Comparison of ENCODE assay signal across 9 cellular contexts in the genomic region with DNA sequence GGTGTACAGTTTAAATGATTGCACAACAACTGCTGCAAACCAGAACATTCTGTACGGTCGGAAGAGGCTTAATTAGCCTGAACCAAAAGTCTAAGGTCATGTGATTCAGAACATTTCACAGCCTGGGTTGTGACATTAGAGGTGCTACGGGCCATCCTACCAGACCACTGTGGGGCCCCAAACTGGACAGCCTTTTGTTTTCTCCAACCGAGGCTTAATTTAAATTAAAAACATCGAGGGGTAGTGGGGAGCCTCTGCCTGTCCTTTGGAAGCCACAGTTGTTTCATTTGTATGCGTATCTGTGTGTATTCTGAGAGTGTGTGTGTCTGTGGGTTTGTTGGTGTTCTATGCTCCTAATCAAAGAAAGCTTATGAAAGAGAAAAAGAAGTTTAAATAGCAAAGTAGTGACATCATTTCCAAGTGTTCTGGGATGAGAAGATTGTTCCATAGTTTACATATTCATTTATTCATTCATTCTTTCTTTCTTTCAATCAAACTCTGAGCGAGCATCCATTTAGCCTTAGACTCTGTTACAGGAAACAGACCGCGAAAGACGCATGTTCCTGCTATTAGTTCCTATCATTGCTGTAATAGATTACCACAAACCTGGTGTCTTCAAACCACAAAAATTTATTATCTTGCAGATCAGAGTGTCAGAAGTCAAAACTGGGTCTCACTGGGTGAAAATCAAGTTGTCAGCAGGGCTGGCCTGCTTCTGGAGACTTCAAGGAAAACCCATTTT.
DNase-seq lines count a peak whose midpoint lies in the region; ATAC-seq and TF ChIP-seq lines count a peak whose summit lies in the region.
"Had no signal": no experiment of that assay in that cellular context is flagged by ENCODE, and none has a peak within 500 bp of the region (broad histone marks: within the 10 kb centered on the region; RNA-seq: fewer than 3 reads in every experiment).

No MANE protein-coding gene starts in this region.

- 59% methylated on average over 10 of the region's 10 CpGs for WGBS in prostate gland

- H3K9ac ChIP-seq in DND-41 (ENCODE audit: low read depth, low read length) (no peak overlapping the region), fibroblast of lung (ENCODE audit: insufficient read depth, low read length) (no peak overlapping the region)

- H3K27me3 ChIP-seq in DND-41 (ENCODE audit: insufficient read depth, low read length, poor library complexity) (peaks cover 5% of the 10 kb centered on the region), fibroblast of lung (ENCODE audit: control insufficient read depth, insufficient read depth, low read length) (no peaks in the 10 kb centered on the region), prostate gland (replicated peaks; ENCODE audit: insufficient read depth) (no peaks in the 10 kb centered on the region)

- H3K36me3 ChIP-seq in DND-41 (ENCODE audit: insufficient read depth, low read length), result no peaks in the 10 kb centered on the region
- no peaks in the 10 kb centered on the region for H3K36me3 ChIP-seq in fibroblast of lung (ENCODE audit: control insufficient read depth, insufficient read depth, low read length)
- no peaks in the 10 kb centered on the region for H3K36me3 ChIP-seq in prostate gland

- no peaks in the 10 kb centered on the region for H3K79me2 ChIP-seq in DND-41 (ENCODE audit: insufficient read depth, low read length)
- no peaks in the 10 kb centered on the region for H3K79me2 ChIP-seq in fibroblast of lung (ENCODE audit: control insufficient read depth, insufficient read depth, low read length)

- H2AFZ ChIP-seq in DND-41 (ENCODE audit: low read depth, low read length), result no peak overlapping the region
- no peak overlapping the region for H2AFZ ChIP-seq in fibroblast of lung (ENCODE audit: low read length)

- TF ChIP-seq CTCF in DND-41 (IDR thresholded peaks at IDR 0.05; ENCODE audit: borderline replicate concordance, extremely low read depth, low read length, poor library complexity, severe bottlenecking) (no peak), fibroblast of lung (conservative IDR thresholded peaks at IDR 0.05 in 1 of 2, IDR thresholded peaks at IDR 0.05 in 1 of 2; ENCODE audit: low read depth in 1 of 2, low read length in 2 of 2) (no peak), prostate gland (IDR thresholded peaks at IDR 0.05) (no peak)

- H3K4me2 ChIP-seq in DND-41 (ENCODE audit: insufficient read depth, low read length) (no peak overlapping the region), fibroblast of lung (ENCODE audit: extremely low read depth, insufficient read depth, low read length) (no peak overlapping the region)

- H3K4me3 ChIP-seq in DND-41 (ENCODE audit: low read depth in 1 of 2, low read length in 2 of 2) (no peak overlapping the region), fibroblast of lung (replicated peaks in 1 of 4; ENCODE audit: control extremely low read depth in 1 of 4, insufficient read depth in 1 of 4, low read depth in 3 of 4, low read length in 4 of 4) (no peak overlapping the region), prostate gland (no peak overlapping the region)

- intact Hi-C loops in prostate gland (cut with DNase I), result no loop called here

- H3K4me1 ChIP-seq in DND-41 (ENCODE audit: insufficient read depth, low read length) (no peaks in the 10 kb centered on the region), fibroblast of lung (ENCODE audit: control insufficient read depth, extremely low read depth, insufficient read depth, low read length) (no peaks in the 10 kb centered on the region), prostate gland (replicated peaks) (no peaks in the 10 kb centered on the region)

- no peaks in the 10 kb centered on the region for H4K20me1 ChIP-seq in DND-41 (ENCODE audit: insufficient read depth, low read length)
- H4K20me1 ChIP-seq in fibroblast of lung (ENCODE audit: control insufficient read depth, extremely low read depth, insufficient read depth, low read length), result no peaks in the 10 kb centered on the region

- DNase-seq in DND-41 (peak; percentile 6), T-helper 22 cell (ENCODE audit: low read depth) (peak; percentile 41), fibroblast of lung (ENCODE audit: low read depth in 2 of 2) (peak; percentile 90 to 91), prostate gland (ENCODE audit: low spot score) (peak; percentile 29), hepatic stellate cell (ENCODE audit: low spot score) (no peak), NCI-H2227 (lab: John Stamatoyannopoulos, UW; ENCODE audit: unreplicated experiment) (no peak)
- DNase-seq: NCI-H446 treated with DMSO at 0.1 percent for 48 hours had no signal

- ATAC-seq in DND-41 (ENCODE audit: insufficient read depth, low read depth), result peak; percentile 74
- no peak for ATAC-seq in GM19397 (IDR thresholded peaks at IDR 0.05; ENCODE audit: unreplicated experiment)
- ATAC-seq in HG03520 (IDR thresholded peaks at IDR 0.05; ENCODE audit: unreplicated experiment), result no peak

- no peaks in the 10 kb centered on the region for H3K9me3 ChIP-seq in DND-41 (ENCODE audit: insufficient read depth, low read length, severe bottlenecking)
- no peaks in the 10 kb centered on the region for H3K9me3 ChIP-seq in fibroblast of lung (ENCODE audit: control insufficient read depth, insufficient read depth, low read depth, low read length)
- H3K9me3 ChIP-seq in prostate gland, result no peaks in the 10 kb centered on the region

- H3K27ac ChIP-seq in DND-41 (ENCODE audit: low read length), result no peak overlapping the region
- no peak overlapping the region for H3K27ac ChIP-seq in fibroblast of lung (ENCODE audit: insufficient read depth, low read length)
- H3K27ac ChIP-seq in prostate gland, result peak overlapping the region; percentile 45 to 64

- TF ChIP-seq POLR2A in prostate gland (IDR thresholded peaks at IDR 0.05), result no peak

Comparison
In these comparisons a context has a peak if more than half of its experiments do, and no peak if none do; other contexts are left out.
1. DNase-seq: peak in DND-41 (single experiment), T-helper 22 cell (single experiment), fibroblast of lung (2 of 2) and prostate gland (single experiment); none in hepatic stellate cell (single experiment) and NCI-H2227 (single experiment).
2. H3K27ac ChIP-seq: peak in prostate gland (2 of 2); none in DND-41 (single experiment) and fibroblast of lung (single experiment).